In genomic region chr12:49632986-49633702, GRCh38 we compare ENCODE assay signal across 21 cellular contexts. TPM values are rescaled to one million over a fixed set of nuclear protein-coding genes. Genes with fewer than 3 reads are reported as not detected.
A peak's percentile ranks its signal among the peaks of the same experiment; 100 is the strongest.
DNase-seq lines count a peak whose midpoint lies in the region; ATAC-seq and FAIRE-seq lines count a peak whose summit lies in the region.
"Had no signal": no experiment of that assay in that cellular context is flagged by ENCODE, and none has a peak within 500 bp of the region (broad histone marks: within the 10 kb centered on the region; RNA-seq: fewer than 3 reads in every experiment).

No MANE protein-coding gene starts in this region.

- no peaks in the 10 kb centered on the region for H3K4me1 ChIP-seq in small intestine (ENCODE audit: control insufficient read depth in 2 of 2, insufficient read depth in 1 of 2, low read depth in 1 of 2, low read length in 1 of 2)

- H3K36me3 Mint-ChIP-seq in stimulated activated effector memory CD8-positive, alpha-beta T cell treated with anti-CD3 and anti-CD28 coated beads, Interleukin-12 subunit alpha, Interleukin-12 subunit beta, amount 100 ng/mL, for 72 hours = peaks cover 18% of the 10 kb centered on the region

- H3K4me3 ChIP-seq in small intestine (ENCODE audit: low read depth in 1 of 2, low read length in 2 of 2) = no peak overlapping the region
- H3K4me3 ChIP-seq: GM23248 had no signal

- no peak for FAIRE-seq in small intestine (lab: Jason Lieb, UNC)
- FAIRE-seq: A204.1, D721Med, G401.6, GM12891, H54 had no signal

- H3K4me1 Mint-ChIP-seq in stimulated activated naive CD8-positive, alpha-beta T cell treated with anti-CD3 and anti-CD28 coated beads, Interleukin-15, amount 100 ng/mL, for 72 hours = peaks cover 22% of the 10 kb centered on the region
- peaks cover 23% of the 10 kb centered on the region for H3K4me1 Mint-ChIP-seq in stimulated activated effector memory CD8-positive, alpha-beta T cell treated with anti-CD3 and anti-CD28 coated beads, Interleukin-12 subunit alpha, Interleukin-12 subunit beta, amount 100 ng/mL, for 72 hours

- no peak for DNase-seq in stimulated activated naive CD8-positive, alpha-beta T cell treated with anti-CD3 and anti-CD28 coated beads, Interleukin-15, amount 100 ng/mL, for 72 hours
- no peak for DNase-seq in stimulated activated naive CD8-positive, alpha-beta T cell treated with anti-CD3 and anti-CD28 coated beads, Interleukin-15, Interleukin-2, amounts not matched to agents 100 U/mL and 50 U/mL, for 24 hours
- DNase-seq in islet precursor cell (peak; percentile 46), small intestine (no peak)
- DNase-seq in stimulated activated effector memory CD8-positive, alpha-beta T cell treated with anti-CD3 and anti-CD28 coated beads, Interleukin-12 subunit alpha, Interleukin-12 subunit beta, amount 100 ng/mL, for 72 hours (ENCODE audit: low spot score in 2 of 2) = no peak
- no peak for DNase-seq in effector CD8-positive, alpha-beta T cell (lab: John Stamatoyannopoulos, UW)
- DNase-seq: BE2C; CD8-positive, alpha-beta T cell; COR-L47; DMS153; DMS79 treated with DMSO at 0.1 percent for 48 hours; EL; GM23248 had no signal

- H3K9me3 ChIP-seq in small intestine (ENCODE audit: control insufficient read depth, low read depth) = no peaks in the 10 kb centered on the region
- H3K9me3 ChIP-seq: BE2C had no signal

- H3K27ac Mint-ChIP-seq in stimulated activated naive CD8-positive, alpha-beta T cell treated with anti-CD3 and anti-CD28 coated beads, Interleukin-15, amount 100 ng/mL, for 72 hours = peak overlapping the region; percentile 56 to 66
- peak overlapping the region; percentile 76 for H3K27ac Mint-ChIP-seq in stimulated activated effector memory CD8-positive, alpha-beta T cell treated with anti-CD3 and anti-CD28 coated beads, Interleukin-12 subunit alpha, Interleukin-12 subunit beta, amount 100 ng/mL, for 72 hours
- H3K27ac Mint-ChIP-seq: CD8-positive, alpha-beta T cell had no signal

- H3K27me3 Mint-ChIP-seq in stimulated activated naive CD8-positive, alpha-beta T cell treated with anti-CD3 and anti-CD28 coated beads, Interleukin-15, amount 100 ng/mL, for 72 hours = no peaks in the 10 kb centered on the region

- no peak for ATAC-seq in stimulated activated naive CD8-positive, alpha-beta T cell treated with anti-CD3 and anti-CD28 coated beads, Interleukin-15, amount 100 ng/mL, for 72 hours
- no peak for ATAC-seq in stimulated activated naive CD8-positive, alpha-beta T cell treated with anti-CD3 and anti-CD28 coated beads, Interleukin-15, Interleukin-2, amounts not matched to agents 100 U/mL and 50 U/mL, for 24 hours
- no peak for ATAC-seq in stimulated activated effector memory CD8-positive, alpha-beta T cell treated with anti-CD3 and anti-CD28 coated beads, Interleukin-12 subunit alpha, Interleukin-12 subunit beta, amount 100 ng/mL, for 72 hours
- no peak for ATAC-seq in HG02870 (IDR thresholded peaks at IDR 0.05; ENCODE audit: unreplicated experiment)
- ATAC-seq: CD8-positive, alpha-beta T cell; HCT116 had no signal

- no peaks in the 10 kb centered on the region for H3K9me3 Mint-ChIP-seq in stimulated activated naive CD8-positive, alpha-beta T cell treated with anti-CD3 and anti-CD28 coated beads, Interleukin-15, amount 100 ng/mL, for 72 hours
- no peaks in the 10 kb centered on the region for H3K9me3 Mint-ChIP-seq in stimulated activated effector memory CD8-positive, alpha-beta T cell treated with anti-CD3 and anti-CD28 coated beads, Interleukin-12 subunit alpha, Interleukin-12 subunit beta, amount 100 ng/mL, for 72 hours
- H3K9me3 Mint-ChIP-seq: CD8-positive, alpha-beta T cell had no signal

- H3K36me3 ChIP-seq in small intestine (ENCODE audit: control insufficient read depth in 2 of 2, insufficient read depth in 2 of 2, low read length in 2 of 2) = no peaks in the 10 kb centered on the region
- H3K36me3 ChIP-seq: BE2C had no signal

- H3K4me3 Mint-ChIP-seq in stimulated activated naive CD8-positive, alpha-beta T cell treated with anti-CD3 and anti-CD28 coated beads, Interleukin-15, amount 100 ng/mL, for 72 hours = no peak overlapping the region
- no peak overlapping the region for H3K4me3 Mint-ChIP-seq in stimulated activated effector memory CD8-positive, alpha-beta T cell treated with anti-CD3 and anti-CD28 coated beads, Interleukin-12 subunit alpha, Interleukin-12 subunit beta, amount 100 ng/mL, for 72 hours
- H3K4me3 Mint-ChIP-seq: CD8-positive, alpha-beta T cell had no signal

- no peaks in the 10 kb centered on the region for H3K27me3 ChIP-seq in small intestine (ENCODE audit: control insufficient read depth in 2 of 2, insufficient read depth in 2 of 2, low read length in 2 of 2)
- H3K27me3 ChIP-seq: BE2C had no signal

- H3K27ac ChIP-seq in small intestine (ENCODE audit: low read depth in 1 of 2, low read length in 1 of 2) = no peak overlapping the region
- H3K27ac ChIP-seq: C4-2B, GM23248 had no signal

- WGBS in small intestine, 3 donors = 92 to 94% (median 92%) methylated on average over 6 to 8 of the region's 8 CpGs

RNA-seq across cellular contexts. Expression of gene PRPF40B, which starts 9.8 kb away (rescaled TPM):
- 1 to 10 TPM; 2.5 to 9.7 (median 3.2) TPM for polyA plus RNA-seq in small intestine

RNA-seq across cellular contexts. Expression of gene FAM186B, which starts 27.7 kb away (rescaled TPM):
- polyA plus RNA-seq in small intestine = under 1 TPM in 1 of 3 donors, not detected in 2; 0.37 TPM
